1 cellular context compared by ENCODE assay signal in genomic region chr9:137084526-137084925, GRCh38.
TF ChIP-seq lines count a peak whose summit lies in the region.

No MANE protein-coding gene starts in this region.

TF ChIP-seq in HEK293, 187 proteins besides CTCF, POLR2A, EP300 and RAD21:
- TF ChIP-seq GLIS2 (tag by site-specific recombination; IDR thresholded peaks at IDR 0.05) (0 out of 2 replicates have a peak, but pooled peaks have one; percentile 24), ZNF704 (tag by site-specific recombination; IDR thresholded peaks at IDR 0.05) (no peak)
